7 cellular contexts compared by ENCODE assay signal in genomic region chr1:58884706-58885661, GRCh38.
DNase-seq lines count a peak whose midpoint lies in the region; ATAC-seq and TF ChIP-seq lines count a peak whose summit lies in the region.

No MANE protein-coding gene starts in this region.

- peak; percentile 70 to 76 for DNase-seq in Kasumi-1 (lab: John Stamatoyannopoulos, UW)
- no peak for DNase-seq in Panc1 (ENCODE audit: low read depth, low spot score)
- peak; percentile 38 for DNase-seq in left ventricle myocardium inferior
- DNase-seq in NK-92 (lab: John Stamatoyannopoulos, UW; ENCODE audit: unreplicated experiment): no peak
- no peak for DNase-seq in HUDEP-2 (lab: John Stamatoyannopoulos, UW; ENCODE audit: unreplicated experiment in 76 of 76)

- H3K9me3 ChIP-seq in Panc1 (ENCODE audit: control insufficient read depth, insufficient read depth, low read depth, low read length) (peaks cover 2% of the 10 kb centered on the region; the same call in 1 of the 2 replicates), left ventricle myocardium inferior (replicated peaks) (no peaks in the 10 kb centered on the region), stomach smooth muscle (ENCODE audit: control insufficient read depth in 2 of 2, low read length in 2 of 2) (no peaks in the 10 kb centered on the region)

- POLR2A ChIA-PET in Panc1 (lab: Charles Lee): interaction anchor here (0.8 to 1.1 kb wide), 2 partner anchors 15 to 17 kb away, joined by 3 to 4 read pairs; no protein-coding TSS in a partner anchor

- no peaks in the 10 kb centered on the region for H3K27me3 ChIP-seq in Panc1 (ENCODE audit: control insufficient read depth, insufficient read depth, low read length)
- H3K27me3 ChIP-seq in left ventricle myocardium inferior (ENCODE audit: low read depth): no peaks in the 10 kb centered on the region
- H3K27me3 ChIP-seq in stomach smooth muscle (ENCODE audit: control insufficient read depth in 1 of 2, insufficient read depth in 2 of 2, low read length in 2 of 2): no peaks in the 10 kb centered on the region

- no peak overlapping the region for H3K9ac ChIP-seq in stomach smooth muscle (ENCODE audit: low read length in 2 of 2)

- in situ Hi-C loops in Panc1 (cut with HindIII; ENCODE audit: low pct_unique_long_range_greater_than_20kb, low sequenced_read_pairs): no loop called here

- H3K4me1 ChIP-seq in Panc1 (ENCODE audit: control insufficient read depth, insufficient read depth, low read length) (peaks cover 45% of the 10 kb centered on the region), left ventricle myocardium inferior (peaks cover 64% of the 10 kb centered on the region), stomach smooth muscle (ENCODE audit: control insufficient read depth, insufficient read depth, low read length) (peaks cover 21% of the 10 kb centered on the region)

- no peak for TF ChIP-seq CTCF in Panc1 (IDR thresholded peaks at IDR 0.05)
- no peak for TF ChIP-seq CTCF in left ventricle myocardium inferior (IDR thresholded peaks at IDR 0.05; ENCODE audit: borderline replicate concordance)

- peak; percentile 88 for ATAC-seq in Panc1
- ATAC-seq in GM21390 (IDR thresholded peaks at IDR 0.05; ENCODE audit: unreplicated experiment): no peak

- CTCF ChIA-PET in Panc1 (lab: Charles Lee): no interaction called here

- BruUV-seq in Panc1 (replicated peaks; lab: Mats Ljungman, UMichigan): no TSS peak

- H3K4me3 ChIP-seq in Panc1 (ENCODE audit: low read depth in 2 of 2, low read length in 2 of 2) (peak overlapping the region in 1 of 2 experiments; percentile 7; a peak in 2 of 4 replicates), left ventricle myocardium inferior (no peak overlapping the region), stomach smooth muscle (ENCODE audit: low read length in 2 of 2) (no peak overlapping the region)

- H3K36me3 ChIP-seq in Panc1 (ENCODE audit: control insufficient read depth, insufficient read depth, low read length) (no peaks in the 10 kb centered on the region), left ventricle myocardium inferior (no peaks in the 10 kb centered on the region), stomach smooth muscle (ENCODE audit: control insufficient read depth in 2 of 2, insufficient read depth in 2 of 2, low read length in 2 of 2) (no peaks in the 10 kb centered on the region)

- peak overlapping the region; percentile 81 for H3K27ac ChIP-seq in Panc1 (ENCODE audit: low read length)
- H3K27ac ChIP-seq in left ventricle myocardium inferior (replicated peaks): peak overlapping the region; percentile 76
- H3K27ac ChIP-seq in stomach smooth muscle (ENCODE audit: low read length): peak overlapping the region; percentile 37

- intact Hi-C loops in Panc1 (cut with micrococcal nuclease; ENCODE audit: unreplicated experiment): no loop called here
- intact Hi-C loops in left ventricle myocardium inferior (cut with micrococcal nuclease): no loop called here

Comparison
In these comparisons a context has a peak if more than half of its experiments do, and no peak if none do; other contexts are left out.
1. DNase-seq: peak in Kasumi-1 (2 of 2) and left ventricle myocardium inferior (single experiment); none in Panc1 (single experiment), NK-92 (single experiment) and HUDEP-2 (0 of 76).
2. Peak in every context shown above with its lines, with median percentiles within 50 percentile points of each other: H3K27ac ChIP-seq.